Comparison of ENCODE assay signal across 20 cellular contexts in genomic region chr7:114264029-114264428, GRCh38.
A peak's percentile ranks its signal among the peaks of the same experiment; 100 is the strongest.
DNase-seq lines count a peak whose midpoint lies in the region; ATAC-seq, FAIRE-seq and TF ChIP-seq lines count a peak whose summit lies in the region.
"Had no signal": no experiment of that assay in that cellular context is flagged by ENCODE, and none has a peak within 500 bp of the region (broad histone marks: within the 10 kb centered on the region; RNA-seq: fewer than 3 reads in every experiment).

No MANE protein-coding gene starts in this region.

- WGBS in GM23248 (ENCODE audit: low coverage in 1 of 2, low lambda C conversion rate in 2 of 2, missing lambda C conversion rate in 2 of 2), 2 experiments = 96% methylated on average over 2 of the region's 2 CpGs
- 0% methylated on average over 2 of the region's 2 CpGs for WGBS in K562 (ENCODE audit: insufficient coverage, low coverage, missing lambda C conversion rate)
- WGBS in mesenchymal stem cell = 100% methylated on average over 2 of the region's 2 CpGs
- no CpG with 5 or more reads among the region's 2 CpGs for WGBS in neuronal stem cell (ENCODE audit: extremely low coverage in 2 of 2, insufficient read length in 2 of 2, insufficient replicate concordance in 1 of 2), 2 donors

- TF ChIP-seq POLR2A in K562 (conservative IDR thresholded peaks at IDR 0.05) = no peak

- H3K36me3 ChIP-seq in GM23248 (ENCODE audit: low read depth) (no peaks in the 10 kb centered on the region), K562 (ENCODE audit: control insufficient read depth, insufficient read depth, low read length) (no peaks in the 10 kb centered on the region), mesenchymal stem cell (ENCODE audit: control insufficient read depth in 1 of 2, insufficient read depth in 2 of 2, low read depth in 1 of 2, low read length in 2 of 2) (no peaks in the 10 kb centered on the region), neuronal stem cell (replicated peaks in 1 of 2; ENCODE audit: control insufficient read depth in 2 of 2, insufficient read depth in 2 of 2, low read length in 2 of 2) (no peaks in the 10 kb centered on the region)

- ATAC-seq in K562 (no peak), GM19467 (IDR thresholded peaks at IDR 0.05; ENCODE audit: unreplicated experiment) (no peak)
- ATAC-seq: A549 had no signal

- no peaks in the 10 kb centered on the region for H3K79me1 ChIP-seq in mesenchymal stem cell (replicated peaks; ENCODE audit: low read length, poor library complexity, severe bottlenecking)
- no peaks in the 10 kb centered on the region for H3K79me1 ChIP-seq in neuronal stem cell (ENCODE audit: low read depth, low read length)

- H3K9me1 ChIP-seq in K562 (ENCODE audit: control insufficient read depth, insufficient read depth, low read length) = no peaks in the 10 kb centered on the region

- no peaks in the 10 kb centered on the region for H3K27me3 ChIP-seq in GM23248 (replicated peaks; ENCODE audit: insufficient read depth)
- no peaks in the 10 kb centered on the region for H3K27me3 ChIP-seq in K562 (ENCODE audit: control insufficient read depth in 2 of 2, insufficient read depth in 2 of 2, low read length in 2 of 2)
- no peaks in the 10 kb centered on the region for H3K27me3 ChIP-seq in mesenchymal stem cell (ENCODE audit: control insufficient read depth in 1 of 2, insufficient read depth in 1 of 2, low read length in 2 of 2)
- H3K27me3 ChIP-seq in neuronal stem cell (ENCODE audit: control insufficient read depth in 3 of 3, insufficient read depth in 3 of 3, low read depth in 1 of 3, low read length in 3 of 3) = no peaks in the 10 kb centered on the region

- no peak overlapping the region for H2BK5ac ChIP-seq in mesenchymal stem cell (ENCODE audit: low read depth, low read length, poor library complexity, severe bottlenecking)
- no peak overlapping the region for H2BK5ac ChIP-seq in neuronal stem cell (ENCODE audit: low read length)

- DNase-seq in GM23248 (peak; percentile 40), RCC 7860 (ENCODE audit: low spot score) (no peak), K562 (ENCODE audit: extremely low read depth in 1 of 4, low spot score in 3 of 4) (no peak), fibroblast of mammary gland (ENCODE audit: low read depth) (peak; percentile 16), mesenchymal stem cell (no peak), GM19240 (ENCODE audit: insufficient read length, low spot score) (no peak), neuronal stem cell (ENCODE audit: low spot score) (no peak)
- DNase-seq: C1 segment of cervical spinal cord, H9, NCI-H1092, NCI-H146, NCI-H2081, NCI-H510A treated with DMSO at 0.1 percent for 48 hours, PC-9, Right ventricle myocardium superior, SK-N-SH had no signal

- intact Hi-C loops in K562 (cut with micrococcal nuclease) = no loop called here

- H4K91ac ChIP-seq in mesenchymal stem cell (ENCODE audit: low read length) = no peak overlapping the region
- H4K91ac ChIP-seq in neuronal stem cell (ENCODE audit: low read depth, low read length, poor library complexity) = no peak overlapping the region

- no peaks in the 10 kb centered on the region for H3K79me2 ChIP-seq in GM23248 (ENCODE audit: insufficient read depth)
- H3K79me2 ChIP-seq in K562 (ENCODE audit: control insufficient read depth, insufficient read depth, low read length) = no peaks in the 10 kb centered on the region

- H2AK5ac ChIP-seq in mesenchymal stem cell (ENCODE audit: low read length, severe bottlenecking) (no peak overlapping the region), neuronal stem cell (ENCODE audit: low read depth, low read length) (no peak overlapping the region)

- H3K9me2 ChIP-seq in GM23248 (ENCODE audit: insufficient read depth) = no peaks in the 10 kb centered on the region; the same call in 1 of the 2 replicates
- H3K9me2 ChIP-seq: SK-N-SH had no signal

- FAIRE-seq in RCC 7860 (lab: Jason Lieb, UNC) (peak; percentile 35), K562 (lab: Jason Lieb, UNC) (no peak)
- FAIRE-seq: A549, GM19239 had no signal

- H2BK15ac ChIP-seq in mesenchymal stem cell (ENCODE audit: low read depth, poor library complexity, severe bottlenecking) (no peak overlapping the region), neuronal stem cell (ENCODE audit: low read length) (no peak overlapping the region)

- H3K9ac ChIP-seq in GM23248 = no peak overlapping the region
- no peak overlapping the region for H3K9ac ChIP-seq in K562 (ENCODE audit: insufficient read depth in 1 of 2, low read depth in 2 of 2, low read length in 2 of 2)
- H3K9ac ChIP-seq in mesenchymal stem cell (ENCODE audit: low read length) = no peak overlapping the region
- H3K9ac ChIP-seq in neuronal stem cell (ENCODE audit: low read depth, low read length, poor library complexity) = no peak overlapping the region
- H3K9ac ChIP-seq: KMS-11, SK-N-SH had no signal

- TF ChIP-seq CTCF in K562 (IDR thresholded peaks at IDR 0.05 in 2 of 3, conservative IDR thresholded peaks at IDR 0.05 in 1 of 3; ENCODE audit: insufficient read depth in 2 of 3, low read depth in 1 of 3, low read length in 3 of 3) (no peak), fibroblast of mammary gland (conservative IDR thresholded peaks at IDR 0.05; ENCODE audit: control insufficient read depth, insufficient read depth, low read depth, low read length) (no peak)

- CTCF ChIA-PET in K562 (lab: Yijun Ruan, JAX; ENCODE audit: low intra/inter-chr PET ratio) = no interaction called here

- no TSS peak for BruUV-seq in K562 (replicated peaks; lab: Mats Ljungman, UMichigan)

- H4K20me1 ChIP-seq in GM23248 (ENCODE audit: insufficient read depth) (no peaks in the 10 kb centered on the region), K562 (replicated peaks; ENCODE audit: control insufficient read depth, insufficient read depth, low read length) (no peaks in the 10 kb centered on the region)

- H3F3A ChIP-seq in GM23248 (ENCODE audit: insufficient read depth) = no peaks in the 10 kb centered on the region

- no peak overlapping the region for H3K4ac ChIP-seq in mesenchymal stem cell (ENCODE audit: low read depth in 1 of 2, low read length in 2 of 2)
- H3K4ac ChIP-seq in neuronal stem cell (ENCODE audit: low read length) = no peak overlapping the region

- TF ChIP-seq RAD21 in K562 (CRISPR knock-in tag; conservative IDR thresholded peaks at IDR 0.05 in 1 of 2, IDR thresholded peaks at IDR 0.05 in 1 of 2) = no peak

- H3K9me3 ChIP-seq in GM23248 (ENCODE audit: low read depth) = no peaks in the 10 kb centered on the region
- no peaks in the 10 kb centered on the region; the same call in 1 of the 2 replicates for H3K9me3 ChIP-seq in K562 (replicated peaks; ENCODE audit: control insufficient read depth, insufficient read depth, low read depth, low read length)
- H3K9me3 ChIP-seq in mesenchymal stem cell (ENCODE audit: control insufficient read depth, low read length) = no peaks in the 10 kb centered on the region
- H3K9me3 ChIP-seq in neuronal stem cell (replicated peaks in 1 of 2; ENCODE audit: control insufficient read depth in 2 of 2, insufficient read depth in 1 of 2, low read depth in 1 of 2, low read length in 2 of 2) = peaks cover 0 to 5% of the 10 kb centered on the region in 2 donors
- H3K9me3 ChIP-seq: A549, SK-N-SH had no signal

- in situ Hi-C loops in GM23248 (cut with MboI) = no loop called here
- in situ Hi-C loops in K562 (cut with MboI) = no loop called here

- no peak overlapping the region for H2BK12ac ChIP-seq in mesenchymal stem cell (ENCODE audit: low read length in 2 of 2)
- no peak overlapping the region for H2BK12ac ChIP-seq in neuronal stem cell (ENCODE audit: low read length)

- no peaks in the 10 kb centered on the region for H3K4me1 ChIP-seq in GM23248 (ENCODE audit: insufficient read depth)
- H3K4me1 ChIP-seq in K562 (replicated peaks in 1 of 2; ENCODE audit: control insufficient read depth in 2 of 2, insufficient read depth in 2 of 2, low read length in 2 of 2) = no peaks in the 10 kb centered on the region
- H3K4me1 ChIP-seq in mesenchymal stem cell (ENCODE audit: control insufficient read depth, insufficient read depth, low read depth, low read length) = no peaks in the 10 kb centered on the region
- no peaks in the 10 kb centered on the region for H3K4me1 ChIP-seq in neuronal stem cell (ENCODE audit: control insufficient read depth in 2 of 2, insufficient read depth in 1 of 2, low read depth in 1 of 2, low read length in 2 of 2)
- H3K4me1 ChIP-seq: A549 had no signal

- H2AFZ ChIP-seq in GM23248 = no peak overlapping the region
- no peak overlapping the region for H2AFZ ChIP-seq in K562 (ENCODE audit: low read depth, low read length)
- no peak overlapping the region for H2AFZ ChIP-seq in mesenchymal stem cell (ENCODE audit: low read depth, low read length)
- no peak overlapping the region for H2AFZ ChIP-seq in neuronal stem cell (ENCODE audit: low read length)
- H2AFZ ChIP-seq: PC-9 had no signal

- H3K14ac ChIP-seq in mesenchymal stem cell (ENCODE audit: low read length in 2 of 2) (no peak overlapping the region), neuronal stem cell (ENCODE audit: low read length) (no peak overlapping the region)

- H3K4me2 ChIP-seq in GM23248 (ENCODE audit: unreplicated experiment) (no peak overlapping the region), K562 (ENCODE audit: insufficient read depth, low read length) (no peak overlapping the region), mesenchymal stem cell (ENCODE audit: low read length, poor library complexity, severe bottlenecking) (no peak overlapping the region), neuronal stem cell (ENCODE audit: insufficient read depth, low read length, poor library complexity, severe bottlenecking) (no peak overlapping the region)
- H3K4me2 ChIP-seq: A549, KMS-11, PC-9, SK-N-SH had no signal

- H3K18ac ChIP-seq in mesenchymal stem cell (ENCODE audit: low read depth in 1 of 2, low read length in 2 of 2) (no peak overlapping the region), neuronal stem cell (ENCODE audit: low read length) (no peak overlapping the region)

- H3K23ac ChIP-seq in mesenchymal stem cell (ENCODE audit: low read length in 2 of 2) (no peak overlapping the region), neuronal stem cell (ENCODE audit: low read depth, low read length, poor library complexity) (no peak overlapping the region)

- no peak overlapping the region for H2BK120ac ChIP-seq in mesenchymal stem cell (ENCODE audit: low read depth, low read length)
- H2BK120ac ChIP-seq in neuronal stem cell (ENCODE audit: low read depth, low read length) = no peak overlapping the region

- H3K4me3 ChIP-seq in GM23248 (no peak overlapping the region), K562 (no peak overlapping the region), fibroblast of mammary gland (ENCODE audit: control insufficient read depth, low read depth, low read length) (no peak overlapping the region), mesenchymal stem cell (ENCODE audit: insufficient read depth in 1 of 2, low read depth in 1 of 2, low read length in 2 of 2) (no peak overlapping the region), neuronal stem cell (ENCODE audit: low read length in 2 of 2) (no peak overlapping the region)
- H3K4me3 ChIP-seq: A549, PC-9 had no signal

- TF ChIP-seq EP300 in K562 (IDR thresholded peaks at IDR 0.05; ENCODE audit: low read length) = no peak

- H3K27ac ChIP-seq in GM23248 (no peak overlapping the region), K562 (ENCODE audit: extremely low read depth, low read depth, low read length) (no peak overlapping the region), mesenchymal stem cell (ENCODE audit: low read length, poor library complexity, severe bottlenecking) (no peak overlapping the region), neuronal stem cell (replicated peaks; ENCODE audit: low read length) (no peak overlapping the region)
- H3K27ac ChIP-seq: A549, KMS-11, PC-9 had no signal

- POLR2A ChIA-PET in K562 (lab: Yijun Ruan, JAX) = no interaction called here

- H4K8ac ChIP-seq in mesenchymal stem cell (ENCODE audit: low read length) = no peak overlapping the region
- no peak overlapping the region for H4K8ac ChIP-seq in neuronal stem cell (ENCODE audit: low read depth, low read length)

Comparison
In these comparisons a context has a peak if more than half of its experiments do, and no peak if none do; other contexts are left out.
1. DNase-seq: peak in GM23248 (single experiment) and fibroblast of mammary gland (single experiment); none in RCC 7860 (single experiment), K562 (0 of 4), mesenchymal stem cell (single experiment), GM19240 (single experiment) and neuronal stem cell (single experiment).